ENCODE assay signal across 31 cellular contexts in the genomic region with DNA sequence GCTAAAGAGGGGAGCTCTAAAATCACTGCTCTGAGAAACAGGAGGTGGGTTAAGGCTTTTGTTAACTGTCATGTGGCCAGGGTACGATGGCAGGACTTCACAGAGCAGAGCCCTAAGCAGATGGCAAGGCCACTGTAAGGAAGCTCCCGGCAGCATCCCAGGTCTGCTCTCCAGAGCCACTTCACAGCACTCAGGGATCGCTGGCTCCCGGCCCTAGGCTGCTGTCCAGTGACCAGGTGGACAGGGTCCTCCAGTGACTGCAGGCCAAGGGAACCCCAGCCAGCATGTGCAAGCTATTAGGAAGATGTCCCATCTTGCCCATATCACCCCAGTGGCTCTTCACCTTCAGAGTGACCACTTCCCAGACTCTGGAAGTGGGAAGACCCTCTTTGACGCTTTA.
"Had no signal": no experiment of that assay in that cellular context is flagged by ENCODE, and none has a peak within 500 bp of the region (broad histone marks: within the 10 kb centered on the region; RNA-seq: fewer than 3 reads in every experiment).

No MANE protein-coding gene starts in this region.

- H3K36me3 ChIP-seq: neural progenitor cell, uterus had no signal

- H3K27me3 ChIP-seq: dorsolateral prefrontal cortex, gastrocnemius medialis, neural progenitor cell, right atrium auricular region, suprapubic skin, tibial nerve, uterus had no signal

- H3K4me1 ChIP-seq: gastrocnemius medialis, neural progenitor cell, parathyroid adenoma, psoas muscle, right atrium auricular region, tibial nerve, uterus had no signal

- H2AFZ ChIP-seq: neural progenitor cell, parathyroid adenoma had no signal

- H3K36me3 Mint-ChIP-seq: natural killer cell had no signal

- DNase-seq: activated CD4-positive, alpha-beta T cell treated with anti-CD3 and anti-CD28 coated beads for 4 hours; activated CD4-positive, alpha-beta T cell treated with anti-CD3 and anti-CD28 coated beads, Interleukin-2, amount 50 U/mL, for 4 hours; activated naive CD4-positive, alpha-beta T cell; activated T-cell treated with anti-CD3 and anti-CD28 coated beads for 4 hours; activated T-cell treated with anti-CD3 and anti-CD28 coated beads, Interleukin-2, amount 50 U/mL, for 72 hours; effector memory CD4-positive, alpha-beta T cell; gastrocnemius medialis; glutamatergic neuron; islet precursor cell; midbrain; natural killer cell; occipital lobe; psoas muscle; stimulated activated CD4-positive, alpha-beta T cell treated with anti-CD3 and anti-CD28 coated beads, Interleukin-15, amount 100 ng/mL, for 24 hours; stimulated activated CD4-positive, alpha-beta T cell treated with anti-CD3 and anti-CD28 coated beads, Interleukin-2, amount 100 ng/mL, for 24 hours; stimulated activated naive B cell treated with anti-CD40 and anti-IgM and Interleukin-4, amounts not matched to agents 10 μg/mL and 1 μg/mL and 100 μg/mL, for 72 hours; T-helper 9 cell; uterus had no signal

- ATAC-seq: activated naive CD4-positive, alpha-beta T cell treated with anti-CD3 and anti-CD28 coated beads, Interleukin-2, amount 50 U/mL, for 72 hours; activated T-cell treated with anti-CD3 and anti-CD28 coated beads, Interleukin-2, amount 50 U/mL, for 72 hours; gastrocnemius medialis; natural killer cell; psoas muscle; stimulated activated naive B cell treated with anti-CD40 and anti-IgM and Interleukin-4, amounts not matched to agents 10 μg/mL and 1 μg/mL and 100 μg/mL, for 72 hours had no signal

- H3K79me2 ChIP-seq: parathyroid adenoma had no signal

- H3K9me3 Mint-ChIP-seq: activated naive CD4-positive, alpha-beta T cell treated with anti-CD3 and anti-CD28 coated beads, Interleukin-2, amount 50 U/mL, for 72 hours; activated T-cell treated with anti-CD3 and anti-CD28 coated beads, Interleukin-2, amount 50 U/mL, for 72 hours; central memory CD8-positive, alpha-beta T cell; memory B cell; natural killer cell; neural progenitor cell; stimulated activated naive B cell treated with anti-CD40 and anti-IgM and Interleukin-4, amounts not matched to agents 10 μg/mL and 1 μg/mL and 100 μg/mL, for 72 hours had no signal

- FAIRE-seq: bronchial epithelial cell, TTC549 had no signal

- H3K4me2 ChIP-seq: neural progenitor cell had no signal

- H3K4me1 Mint-ChIP-seq: neural progenitor cell; stimulated activated naive B cell treated with anti-CD40 and anti-IgM and Interleukin-4, amounts not matched to agents 10 μg/mL and 1 μg/mL and 100 μg/mL, for 72 hours had no signal

- H3K4me3 Mint-ChIP-seq: activated T-cell treated with anti-CD3 and anti-CD28 coated beads, Interleukin-2, amount 50 U/mL, for 72 hours; central memory CD8-positive, alpha-beta T cell; memory B cell; natural killer cell; neural progenitor cell; stimulated activated naive B cell treated with anti-CD40 and anti-IgM and Interleukin-4, amounts not matched to agents 10 μg/mL and 1 μg/mL and 100 μg/mL, for 72 hours had no signal

- H3K4me3 ChIP-seq: coronary artery, dorsolateral prefrontal cortex, gastrocnemius medialis, neural progenitor cell, psoas muscle, right atrium auricular region, suprapubic skin, tibial nerve, uterus had no signal

- H3K27ac ChIP-seq: coronary artery, dorsolateral prefrontal cortex, gastrocnemius medialis, neural progenitor cell, parathyroid adenoma, psoas muscle, right atrium auricular region, suprapubic skin, tibial nerve, uterus, VCaP had no signal

- H3K9me3 ChIP-seq: gastrocnemius medialis, psoas muscle, right atrium auricular region, suprapubic skin, tibial nerve, uterus had no signal

- H3K27me3 Mint-ChIP-seq: central memory CD8-positive, alpha-beta T cell; memory B cell; stimulated activated naive B cell treated with anti-CD40 and anti-IgM and Interleukin-4, amounts not matched to agents 10 μg/mL and 1 μg/mL and 100 μg/mL, for 72 hours had no signal

- H3K27ac Mint-ChIP-seq: activated T-cell treated with anti-CD3 and anti-CD28 coated beads, Interleukin-2, amount 50 U/mL, for 72 hours; memory B cell; natural killer cell; neural progenitor cell; stimulated activated naive B cell treated with anti-CD40 and anti-IgM and Interleukin-4, amounts not matched to agents 10 μg/mL and 1 μg/mL and 100 μg/mL, for 72 hours had no signal
